1 cellular context compared by ENCODE assay signal in genomic region chr16:88455610-88456355, GRCh38.
A peak's percentile ranks its signal among the peaks of the same experiment; 100 is the strongest.
TF ChIP-seq lines count a peak whose summit lies in the region.

No MANE protein-coding gene starts in this region.

TF ChIP-seq in K562, 482 proteins besides CTCF, POLR2A, EP300 and RAD21 (continued from another document and continues in another):
- TF ChIP-seq, protein P1, sequence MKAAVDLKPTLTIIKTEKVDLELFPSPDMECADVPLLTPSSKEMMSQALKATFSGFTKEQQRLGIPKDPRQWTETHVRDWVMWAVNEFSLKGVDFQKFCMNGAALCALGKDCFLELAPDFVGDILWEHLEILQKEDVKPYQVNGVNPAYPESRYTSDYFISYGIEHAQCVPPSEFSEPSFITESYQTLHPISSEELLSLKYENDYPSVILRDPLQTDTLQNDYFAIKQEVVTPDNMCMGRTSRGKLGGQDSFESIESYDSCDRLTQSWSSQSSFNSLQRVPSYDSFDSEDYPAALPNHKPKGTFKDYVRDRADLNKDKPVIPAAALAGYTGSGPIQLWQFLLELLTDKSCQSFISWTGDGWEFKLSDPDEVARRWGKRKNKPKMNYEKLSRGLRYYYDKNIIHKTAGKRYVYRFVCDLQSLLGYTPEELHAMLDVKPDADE (conservative IDR thresholded peaks at IDR 0.05; ENCODE audit: control insufficient read depth, low read depth, low read length): no peak
- TF ChIP-seq MBD2 (IDR thresholded peaks at IDR 0.05; ENCODE audit: borderline replicate concordance, low read depth) (peak; percentile 61), ZNF347 (CRISPR knock-in tag; IDR thresholded peaks at IDR 0.05; ENCODE audit: low read depth) (no peak), CTBP1 (IDR thresholded peaks at IDR 0.05; ENCODE audit: borderline replicate concordance) (peak; percentile 95), ZNF512 (tag; IDR thresholded peaks at IDR 0.05) (no peak), MYC (IDR thresholded peaks at IDR 0.05; ENCODE audit: low read depth, low read length) (peak; percentile 13; the same call in 1 of the 2 replicates), MYC (CRISPR knock-in tag; IDR thresholded peaks at IDR 0.05; ENCODE audit: borderline replicate concordance, low read depth) (no peak), NONO (IDR thresholded peaks at IDR 0.05; ENCODE audit: low read depth in 2 of 2, low read length in 1 of 2) (peak in 1 of 2 experiments; percentile 89; a peak in 2 of 4 replicates), CBX1 (IDR thresholded peaks at IDR 0.05; ENCODE audit: low read depth) (peak; percentile 49; the same call in 1 of the 2 replicates), GATA2 (CRISPR knock-in tag; IDR thresholded peaks at IDR 0.05) (peak; percentile 96), PML (IDR thresholded peaks at IDR 0.05; ENCODE audit: low read length) (peak; percentile 79), SIX5 (IDR thresholded peaks at IDR 0.05; ENCODE audit: borderline replicate concordance in 1 of 2, insufficient read depth in 1 of 2, low read depth in 1 of 2, low read length in 2 of 2) (no peak), TBP (optimal IDR thresholded peaks at IDR 0.05; ENCODE audit: low read depth, low read length) (peak; percentile 31), CHD4 (IDR thresholded peaks at IDR 0.05; ENCODE audit: insufficient read depth, insufficient replicate concordance, low read depth, low read length, poor library complexity, severe bottlenecking) (no peak), FIP1L1 (IDR thresholded peaks at IDR 0.05; ENCODE audit: low read depth, low read length, poor library complexity, severe bottlenecking) (peak; percentile 61), ERF (CRISPR knock-in tag; IDR thresholded peaks at IDR 0.05) (no peak), BCLAF1 (IDR thresholded peaks at IDR 0.05; ENCODE audit: borderline replicate concordance in 1 of 2, control insufficient read depth in 1 of 2, low read depth in 2 of 2, low read length in 1 of 2) (peak in 1 of 2 experiments; percentile 77; a peak in 1 of 4 replicates), ZNF766 (CRISPR knock-in tag; conservative IDR thresholded peaks at IDR 0.05) (no peak), POLR2B (IDR thresholded peaks at IDR 0.05; ENCODE audit: low read depth, partially characterized antibody) (no peak), MTA2 (IDR thresholded peaks at IDR 0.05; ENCODE audit: low read depth) (peak; percentile 71), TAL1 (IDR thresholded peaks at IDR 0.05) (peak; percentile 87), SP1 (CRISPR knock-in tag; IDR thresholded peaks at IDR 0.05) (no peak), ARHGAP35 (IDR thresholded peaks at IDR 0.05; ENCODE audit: partially characterized antibody) (no peak), THRA (IDR thresholded peaks at IDR 0.05) (no peak), PRPF4 (IDR thresholded peaks at IDR 0.05; ENCODE audit: insufficient read depth, low read depth, low read length, poor library complexity, severe bottlenecking) (no peak), ZNF592 (IDR thresholded peaks at IDR 0.05) (peak; percentile 64; the same call in 1 of the 2 replicates), MTA1 (IDR thresholded peaks at IDR 0.05; ENCODE audit: borderline replicate concordance) (peak; percentile 87; the same call in 1 of the 2 replicates), TCF7L2 (IDR thresholded peaks at IDR 0.05; ENCODE audit: low read depth, low read length) (peak; percentile 85), ZNF717 (CRISPR knock-in tag; IDR thresholded peaks at IDR 0.05) (no peak), ZNF395 (CRISPR knock-in tag; IDR thresholded peaks at IDR 0.05) (peak; percentile 23; the same call in 1 of the 2 replicates), TSC22D4 (tag; IDR thresholded peaks at IDR 0.05) (no peak), MED1 (CRISPR knock-in tag; IDR thresholded peaks at IDR 0.05; ENCODE audit: borderline replicate concordance) (no peak), ZKSCAN8 (CRISPR knock-in tag; IDR thresholded peaks at IDR 0.05) (no peak), SMARCE1 (IDR thresholded peaks at IDR 0.05) (peak; percentile 89), TARDBP (IDR thresholded peaks at IDR 0.05) (peak; percentile 59; the same call in 1 of the 2 replicates), KLF16 (IDR thresholded peaks at IDR 0.05) (peak; percentile 82), ZNF239 (CRISPR knock-in tag; IDR thresholded peaks at IDR 0.05) (peak; percentile 53; the same call in 1 of the 2 replicates), CCNT2 (IDR thresholded peaks at IDR 0.05; ENCODE audit: borderline replicate concordance, extremely low read depth, insufficient read length, low read depth, low read length) (peak; percentile 100)
- TF ChIP-seq, protein P2, sequence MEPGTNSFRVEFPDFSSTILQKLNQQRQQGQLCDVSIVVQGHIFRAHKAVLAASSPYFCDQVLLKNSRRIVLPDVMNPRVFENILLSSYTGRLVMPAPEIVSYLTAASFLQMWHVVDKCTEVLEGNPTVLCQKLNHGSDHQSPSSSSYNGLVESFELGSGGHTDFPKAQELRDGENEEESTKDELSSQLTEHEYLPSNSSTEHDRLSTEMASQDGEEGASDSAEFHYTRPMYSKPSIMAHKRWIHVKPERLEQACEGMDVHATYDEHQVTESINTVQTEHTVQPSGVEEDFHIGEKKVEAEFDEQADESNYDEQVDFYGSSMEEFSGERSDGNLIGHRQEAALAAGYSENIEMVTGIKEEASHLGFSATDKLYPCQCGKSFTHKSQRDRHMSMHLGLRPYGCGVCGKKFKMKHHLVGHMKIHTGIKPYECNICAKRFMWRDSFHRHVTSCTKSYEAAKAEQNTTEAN (CRISPR knock-in tag; IDR thresholded peaks at IDR 0.05): no peak
- TF ChIP-seq, protein P3, sequence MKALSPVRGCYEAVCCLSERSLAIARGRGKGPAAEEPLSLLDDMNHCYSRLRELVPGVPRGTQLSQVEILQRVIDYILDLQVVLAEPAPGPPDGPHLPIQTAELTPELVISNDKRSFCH (CRISPR knock-in tag; IDR thresholded peaks at IDR 0.05): no peak
- TF ChIP-seq, protein P3 (tag; IDR thresholded peaks at IDR 0.05): peak; percentile 47; the same call in 1 of the 2 replicates
- TF ChIP-seq, protein P4, sequence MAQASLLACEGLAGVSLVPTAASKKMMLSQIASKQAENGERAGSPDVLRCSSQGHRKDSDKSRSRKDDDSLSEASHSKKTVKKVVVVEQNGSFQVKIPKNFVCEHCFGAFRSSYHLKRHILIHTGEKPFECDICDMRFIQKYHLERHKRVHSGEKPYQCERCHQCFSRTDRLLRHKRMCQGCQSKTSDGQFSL (CRISPR knock-in tag; IDR thresholded peaks at IDR 0.05): no peak
- TF ChIP-seq, protein P4 (tag; IDR thresholded peaks at IDR 0.05): 0 out of 4 replicates have a peak, but pooled peaks of 1 of the 2 experiments have one; percentile 44
- TF ChIP-seq, protein P5, sequence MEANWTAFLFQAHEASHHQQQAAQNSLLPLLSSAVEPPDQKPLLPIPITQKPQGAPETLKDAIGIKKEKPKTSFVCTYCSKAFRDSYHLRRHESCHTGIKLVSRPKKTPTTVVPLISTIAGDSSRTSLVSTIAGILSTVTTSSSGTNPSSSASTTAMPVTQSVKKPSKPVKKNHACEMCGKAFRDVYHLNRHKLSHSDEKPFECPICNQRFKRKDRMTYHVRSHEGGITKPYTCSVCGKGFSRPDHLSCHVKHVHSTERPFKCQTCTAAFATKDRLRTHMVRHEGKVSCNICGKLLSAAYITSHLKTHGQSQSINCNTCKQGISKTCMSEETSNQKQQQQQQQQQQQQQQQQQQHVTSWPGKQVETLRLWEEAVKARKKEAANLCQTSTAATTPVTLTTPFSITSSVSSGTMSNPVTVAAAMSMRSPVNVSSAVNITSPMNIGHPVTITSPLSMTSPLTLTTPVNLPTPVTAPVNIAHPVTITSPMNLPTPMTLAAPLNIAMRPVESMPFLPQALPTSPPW (CRISPR knock-in tag; IDR thresholded peaks at IDR 0.05): peak; percentile 97
